2 cellular contexts compared by ENCODE assay signal in genomic region chr4:121789960-121790829, GRCh38.
TF ChIP-seq lines count a peak whose summit lies in the region.

No MANE protein-coding gene starts in this region.

TF ChIP-seq in SK-N-SH treated with all-trans-retinoic acid at 6 μM for 48 hours, 23 proteins besides CTCF, POLR2A, EP300 and RAD21:
- peak; percentile 64; the same call in 1 of the 2 replicates for TF ChIP-seq TOX (CRISPR knock-in tag; IDR thresholded peaks at IDR 0.05; ENCODE audit: borderline replicate concordance)
- TF ChIP-seq CREB5 (CRISPR knock-in tag; IDR thresholded peaks at IDR 0.05; ENCODE audit: low read depth) = no peak
- TF ChIP-seq ZC3H10 (CRISPR knock-in tag; IDR thresholded peaks at IDR 0.05) = peak; percentile 77; the same call in 1 of the 2 replicates
- peak; percentile 75 for TF ChIP-seq ISL1 (CRISPR knock-in tag; IDR thresholded peaks at IDR 0.05)
- no peak for TF ChIP-seq CSDC2 (CRISPR knock-in tag; IDR thresholded peaks at IDR 0.05)
- no peak for TF ChIP-seq ESRRG (CRISPR knock-in tag; IDR thresholded peaks at IDR 0.05)
- 0 out of 2 replicates have a peak, but pooled peaks have one; percentile 22 for TF ChIP-seq POU6F1 (CRISPR knock-in tag; IDR thresholded peaks at IDR 0.05; ENCODE audit: borderline replicate concordance, low read depth)

TF ChIP-seq in HepG2, 621 proteins besides CTCF, POLR2A, EP300 and RAD21:
- TF ChIP-seq ARID4A (CRISPR knock-in tag; IDR thresholded peaks at IDR 0.05; ENCODE audit: borderline replicate concordance) (no peak), THAP8 (CRISPR knock-in tag; IDR thresholded peaks at IDR 0.05; ENCODE audit: borderline replicate concordance) (no peak), ZNF34 (CRISPR knock-in tag; IDR thresholded peaks at IDR 0.05; ENCODE audit: borderline replicate concordance) (no peak), ZFP91 (CRISPR knock-in tag; IDR thresholded peaks at IDR 0.05; ENCODE audit: borderline replicate concordance) (no peak)
